Comparison of ENCODE assay signal across 1 cellular context in genomic region chr19:35510626-35510964, GRCh38.
A peak's percentile ranks its signal among the peaks of the same experiment; 100 is the strongest.
TF ChIP-seq lines count a peak whose summit lies in the region.

No MANE protein-coding gene starts in this region.

TF ChIP-seq in HepG2, 621 proteins besides CTCF, POLR2A, EP300 and RAD21:
- TF ChIP-seq ZNF720 (CRISPR knock-in tag; IDR thresholded peaks at IDR 0.05) (no peak), MEIS2 (CRISPR knock-in tag; IDR thresholded peaks at IDR 0.05) (0 out of 2 replicates have a peak, but pooled peaks have one; percentile 13), ZBTB20 (CRISPR knock-in tag; IDR thresholded peaks at IDR 0.05; ENCODE audit: borderline replicate concordance, low read depth) (0 out of 2 replicates have a peak, but pooled peaks have one; percentile 4), TBX2 (CRISPR knock-in tag; IDR thresholded peaks at IDR 0.05; ENCODE audit: borderline replicate concordance) (peak; percentile 4; the same call in 1 of the 2 replicates), RXRA (CRISPR knock-in tag; IDR thresholded peaks at IDR 0.05) (peak; percentile 5; the same call in 1 of the 2 replicates), RBM39 (IDR thresholded peaks at IDR 0.05; ENCODE audit: low read depth, low read length, poor library complexity, severe bottlenecking) (peak; percentile 12), ZNF607 (CRISPR knock-in tag; IDR thresholded peaks at IDR 0.05; ENCODE audit: borderline replicate concordance) (0 out of 2 replicates have a peak, but pooled peaks have one; percentile 13), SP5 (CRISPR knock-in tag; IDR thresholded peaks at IDR 0.05; ENCODE audit: borderline replicate concordance, low read depth) (no peak), MBNL3 (CRISPR knock-in tag; conservative IDR thresholded peaks at IDR 0.05) (no peak)
- TF ChIP-seq, protein P1, sequence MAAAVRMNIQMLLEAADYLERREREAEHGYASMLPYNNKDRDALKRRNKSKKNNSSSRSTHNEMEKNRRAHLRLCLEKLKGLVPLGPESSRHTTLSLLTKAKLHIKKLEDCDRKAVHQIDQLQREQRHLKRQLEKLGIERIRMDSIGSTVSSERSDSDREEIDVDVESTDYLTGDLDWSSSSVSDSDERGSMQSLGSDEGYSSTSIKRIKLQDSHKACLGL (CRISPR knock-in tag; IDR thresholded peaks at IDR 0.05): 0 out of 2 replicates have a peak, but pooled peaks have one; percentile 5
